8 cellular contexts compared by ENCODE assay signal in genomic region chr16:85420501-85421337, GRCh38.
DNase-seq lines count a peak whose midpoint lies in the region; ATAC-seq and TF ChIP-seq lines count a peak whose summit lies in the region.

No MANE protein-coding gene starts in this region.

- peaks cover 7% of the 10 kb centered on the region for H3K4me1 Mint-ChIP-seq in CD14-positive monocyte

- intact Hi-C loops in CD14-positive monocyte (cut with micrococcal nuclease): loop anchor here (2.0 to 5.0 kb wide), 2 partner anchors 134 to 142 kb away; no protein-coding TSS in a partner anchor

- peaks cover 0 to 2% (median 0%) of the 10 kb centered on the region in 7 donors for H3K9me3 Mint-ChIP-seq in CD14-positive monocyte

- no peak overlapping the region for H3K4me3 ChIP-seq in HFF-Myc (replicated peaks; ENCODE audit: low read depth, low read length)
- no peak overlapping the region for H3K4me3 ChIP-seq in SJCRH30
- H3K4me3 ChIP-seq in right atrium auricular region: no peak overlapping the region

- H3K36me3 ChIP-seq in SJCRH30 (no peaks in the 10 kb centered on the region), right atrium auricular region (no peaks in the 10 kb centered on the region)

- H3K27ac Mint-ChIP-seq in CD14-positive monocyte: peak overlapping the region in 2 of 7 donors; percentile 2 to 43

- H3K9me3 ChIP-seq in SJCRH30 (replicated peaks): no peaks in the 10 kb centered on the region
- H3K9me3 ChIP-seq in right atrium auricular region: no peaks in the 10 kb centered on the region

- peaks cover 3% of the 10 kb centered on the region; the same call in 1 of the 2 replicates for H3K4me1 ChIP-seq in SJCRH30
- H3K4me1 ChIP-seq in right atrium auricular region: peaks cover 0 to 16% of the 10 kb centered on the region in 2 donors

- H3K4me3 Mint-ChIP-seq in CD14-positive monocyte: no peak overlapping the region

- H3K27me3 ChIP-seq in SJCRH30: no peaks in the 10 kb centered on the region
- H3K27me3 ChIP-seq in right atrium auricular region: no peaks in the 10 kb centered on the region

- H3K27ac ChIP-seq in SJCRH30 (no peak overlapping the region), right atrium auricular region (no peak overlapping the region)

- peaks cover 6 to 18% (median 7%) of the 10 kb centered on the region in 3 donors for H3K27me3 Mint-ChIP-seq in CD14-positive monocyte (ENCODE audit: low read depth in 3 of 3)

- DNase-seq in CD14-positive monocyte (ENCODE audit: low spot score) (peak; percentile 63), HFF-Myc (ENCODE audit: extremely low read depth, low read depth) (no peak), SJCRH30 (peak; percentile 48 to 72), right atrium auricular region (ENCODE audit: low spot score) (no peak), NCI-H2227 (lab: John Stamatoyannopoulos, UW; ENCODE audit: unreplicated experiment) (no peak)
- peak; percentile 79 for DNase-seq in activated naive CD4-positive, alpha-beta T cell treated with anti-CD3 and anti-CD28 coated beads, Interleukin-2, amount 50 U/mL, for 16 hours
- DNase-seq in stimulated activated CD4-positive, alpha-beta T cell treated with anti-CD3 and anti-CD28 coated beads, Interleukin-15, amount 100 ng/mL, for 48 hours (ENCODE audit: low read depth in 2 of 2): peak; percentile 52 to 75

- no peaks in the 10 kb centered on the region for H3K36me3 Mint-ChIP-seq in CD14-positive monocyte

- no peak for ATAC-seq in HG02623 (IDR thresholded peaks at IDR 0.05; ENCODE audit: unreplicated experiment)

- TF ChIP-seq CTCF in CD14-positive monocyte (IDR thresholded peaks at IDR 0.05) (peak; percentile 100), HFF-Myc (IDR thresholded peaks at IDR 0.05; ENCODE audit: low read depth, low read length, missing control alignments) (peak; percentile 99), right atrium auricular region (IDR thresholded peaks at IDR 0.05) (peak; percentile 100)

Comparison
In these comparisons a context has a peak if more than half of its experiments do, and no peak if none do; other contexts are left out.
1. DNase-seq: peak in CD14-positive monocyte (single experiment), SJCRH30 (2 of 2), activated naive CD4-positive, alpha-beta T cell treated with anti-CD3 and anti-CD28 coated beads, Interleukin-2, amount 50 U/mL, for 16 hours (single experiment) and stimulated activated CD4-positive, alpha-beta T cell treated with anti-CD3 and anti-CD28 coated beads, Interleukin-15, amount 100 ng/mL, for 48 hours (2 of 2); none in HFF-Myc (single experiment), right atrium auricular region (single experiment) and NCI-H2227 (single experiment).
2. Peak in every context shown above with its lines, with median percentiles within 50 percentile points of each other: CTCF ChIP-seq.